1 cellular context compared by ENCODE assay signal in genomic region chr19:17160908-17161307, GRCh38.
TF ChIP-seq lines count a peak whose summit lies in the region.

No MANE protein-coding gene starts in this region.

TF ChIP-seq in SK-N-SH, 30 proteins besides CTCF, POLR2A, EP300 and RAD21 (continued from another document):
- TF ChIP-seq, protein P1, sequence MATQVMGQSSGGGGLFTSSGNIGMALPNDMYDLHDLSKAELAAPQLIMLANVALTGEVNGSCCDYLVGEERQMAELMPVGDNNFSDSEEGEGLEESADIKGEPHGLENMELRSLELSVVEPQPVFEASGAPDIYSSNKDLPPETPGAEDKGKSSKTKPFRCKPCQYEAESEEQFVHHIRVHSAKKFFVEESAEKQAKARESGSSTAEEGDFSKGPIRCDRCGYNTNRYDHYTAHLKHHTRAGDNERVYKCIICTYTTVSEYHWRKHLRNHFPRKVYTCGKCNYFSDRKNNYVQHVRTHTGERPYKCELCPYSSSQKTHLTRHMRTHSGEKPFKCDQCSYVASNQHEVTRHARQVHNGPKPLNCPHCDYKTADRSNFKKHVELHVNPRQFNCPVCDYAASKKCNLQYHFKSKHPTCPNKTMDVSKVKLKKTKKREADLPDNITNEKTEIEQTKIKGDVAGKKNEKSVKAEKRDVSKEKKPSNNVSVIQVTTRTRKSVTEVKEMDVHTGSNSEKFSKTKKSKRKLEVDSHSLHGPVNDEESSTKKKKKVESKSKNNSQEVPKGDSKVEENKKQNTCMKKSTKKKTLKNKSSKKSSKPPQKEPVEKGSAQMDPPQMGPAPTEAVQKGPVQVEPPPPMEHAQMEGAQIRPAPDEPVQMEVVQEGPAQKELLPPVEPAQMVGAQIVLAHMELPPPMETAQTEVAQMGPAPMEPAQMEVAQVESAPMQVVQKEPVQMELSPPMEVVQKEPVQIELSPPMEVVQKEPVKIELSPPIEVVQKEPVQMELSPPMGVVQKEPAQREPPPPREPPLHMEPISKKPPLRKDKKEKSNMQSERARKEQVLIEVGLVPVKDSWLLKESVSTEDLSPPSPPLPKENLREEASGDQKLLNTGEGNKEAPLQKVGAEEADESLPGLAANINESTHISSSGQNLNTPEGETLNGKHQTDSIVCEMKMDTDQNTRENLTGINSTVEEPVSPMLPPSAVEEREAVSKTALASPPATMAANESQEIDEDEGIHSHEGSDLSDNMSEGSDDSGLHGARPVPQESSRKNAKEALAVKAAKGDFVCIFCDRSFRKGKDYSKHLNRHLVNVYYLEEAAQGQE (IDR thresholded peaks at IDR 0.05; ENCODE audit: low read depth, low read length), result no peak
- no peak for TF ChIP-seq FOSL2 (IDR thresholded peaks at IDR 0.05; ENCODE audit: borderline replicate concordance, low read depth)
- TF ChIP-seq RFX5 (IDR thresholded peaks at IDR 0.05; ENCODE audit: low read length), result no peak
- no peak for TF ChIP-seq POLR2AphosphoS5 (IDR thresholded peaks at IDR 0.05; ENCODE audit: low read depth, low read length)
- TF ChIP-seq MXI1 (IDR thresholded peaks at IDR 0.05; ENCODE audit: low read depth, low read length), result no peak
- no peak for TF ChIP-seq NFIC (IDR thresholded peaks at IDR 0.05; ENCODE audit: borderline replicate concordance)
- TF ChIP-seq, protein P2, sequence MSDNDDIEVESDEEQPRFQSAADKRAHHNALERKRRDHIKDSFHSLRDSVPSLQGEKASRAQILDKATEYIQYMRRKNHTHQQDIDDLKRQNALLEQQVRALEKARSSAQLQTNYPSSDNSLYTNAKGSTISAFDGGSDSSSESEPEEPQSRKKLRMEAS (IDR thresholded peaks at IDR 0.05; ENCODE audit: low read depth), result no peak
- TF ChIP-seq, protein P3, sequence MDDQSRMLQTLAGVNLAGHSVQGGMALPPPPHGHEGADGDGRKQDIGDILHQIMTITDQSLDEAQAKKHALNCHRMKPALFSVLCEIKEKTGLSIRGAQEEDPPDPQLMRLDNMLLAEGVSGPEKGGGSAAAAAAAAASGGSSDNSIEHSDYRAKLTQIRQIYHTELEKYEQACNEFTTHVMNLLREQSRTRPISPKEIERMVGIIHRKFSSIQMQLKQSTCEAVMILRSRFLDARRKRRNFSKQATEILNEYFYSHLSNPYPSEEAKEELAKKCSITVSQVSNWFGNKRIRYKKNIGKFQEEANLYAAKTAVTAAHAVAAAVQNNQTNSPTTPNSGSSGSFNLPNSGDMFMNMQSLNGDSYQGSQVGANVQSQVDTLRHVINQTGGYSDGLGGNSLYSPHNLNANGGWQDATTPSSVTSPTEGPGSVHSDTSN (IDR thresholded peaks at IDR 0.05), result no peak
- no peak for TF ChIP-seq SIN3A (IDR thresholded peaks at IDR 0.05; ENCODE audit: borderline replicate concordance, low read depth, low read length)
- no peak for TF ChIP-seq TAF1 (IDR thresholded peaks at IDR 0.05; ENCODE audit: borderline replicate concordance, low read depth, low read length)
- no peak for TF ChIP-seq TCF12 (IDR thresholded peaks at IDR 0.05)
- no peak for TF ChIP-seq RXRA (IDR thresholded peaks at IDR 0.05; ENCODE audit: borderline replicate concordance, low read depth)
- no peak for TF ChIP-seq JUND (IDR thresholded peaks at IDR 0.05)
- no peak for TF ChIP-seq NRF1 (IDR thresholded peaks at IDR 0.05; ENCODE audit: low read depth, low read length)
- no peak for TF ChIP-seq RCOR1 (IDR thresholded peaks at IDR 0.05; ENCODE audit: low read length)
- no peak for TF ChIP-seq ZBTB33 (IDR thresholded peaks at IDR 0.05; ENCODE audit: borderline replicate concordance, low read depth)
